In the genomic region with DNA sequence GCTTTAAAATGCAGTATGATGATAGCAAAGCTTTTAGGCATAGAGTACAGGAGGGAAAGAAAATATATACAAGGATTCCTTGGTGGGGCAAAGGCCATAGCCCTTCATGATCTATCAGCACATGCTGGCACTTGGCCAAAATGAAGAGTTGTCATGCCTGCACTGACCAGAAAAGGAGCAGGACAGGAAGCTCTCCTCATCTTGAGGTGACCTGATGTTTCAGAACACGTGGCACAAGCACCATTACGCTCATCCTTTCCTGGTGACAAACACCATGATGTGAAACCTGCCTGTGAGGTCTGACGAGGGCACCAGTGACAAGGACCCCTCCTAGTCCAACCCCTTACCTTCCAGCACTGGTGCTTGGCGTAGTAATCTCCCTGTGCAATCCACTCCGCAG, we compare ENCODE assay signal across 15 cellular contexts.
"Had no signal": no experiment of that assay in that cellular context is flagged by ENCODE, and none has a peak within 500 bp of the region (broad histone marks: within the 10 kb centered on the region; RNA-seq: fewer than 3 reads in every experiment).

No MANE protein-coding gene starts in this region.

- H3K27me3 ChIP-seq: body of pancreas, suprapubic skin, transverse colon, vagina had no signal

- H3K4me2 ChIP-seq: SK-N-SH had no signal

- H3K4me3 ChIP-seq: body of pancreas, lung, suprapubic skin, transverse colon, vagina had no signal

- H3K9me3 ChIP-seq: body of pancreas, SK-N-SH, suprapubic skin, transverse colon, vagina had no signal

- H3K27ac ChIP-seq: body of pancreas, suprapubic skin, transverse colon, vagina, VCaP had no signal

- H3K4me1 ChIP-seq: body of pancreas, suprapubic skin, transverse colon, vagina had no signal

- H3K27ac Mint-ChIP-seq: activated T-helper 1 cell treated with anti-CD3 and anti-CD28 coated beads, Interleukin-12 subunit alpha, Interleukin-12 subunit beta, Interleukin-2, Interleukin-4 antibody, amounts not matched to agents 30 ng/mL and 10 ng/mL and 1 ng/mL, durations not matched to agents 14 hours and 24 hours and 36 hours had no signal

- H3K27me3 Mint-ChIP-seq: activated naive CD8-positive, alpha-beta T cell; effector memory CD8-positive, alpha-beta T cell; stimulated activated naive CD8-positive, alpha-beta T cell treated with anti-CD3 and anti-CD28 coated beads, Interleukin-15, Interleukin-2, amounts not matched to agents 100 ng/mL and 50 ng/mL, for 24 hours had no signal

- H3K4me3 Mint-ChIP-seq: neural crest cell; stimulated activated naive CD8-positive, alpha-beta T cell treated with anti-CD3 and anti-CD28 coated beads, Interleukin-15, Interleukin-2, amounts not matched to agents 100 ng/mL and 50 ng/mL, for 24 hours had no signal

- H3K4me1 Mint-ChIP-seq: neural crest cell had no signal

- H3K9ac ChIP-seq: SK-N-SH had no signal

- DNase-seq: activated CD4-positive, CD25-positive, alpha-beta regulatory T cell treated with anti-CD3 and anti-CD28 coated beads, Interleukin-2, amount 50 U/mL, for 72 hours; body of pancreas; effector memory CD8-positive, alpha-beta T cell; islet precursor cell; retina; SK-N-SH; transverse colon had no signal

- ATAC-seq: body of pancreas had no signal
